ENCODE assay signal across 21 cellular contexts in the genomic region with DNA sequence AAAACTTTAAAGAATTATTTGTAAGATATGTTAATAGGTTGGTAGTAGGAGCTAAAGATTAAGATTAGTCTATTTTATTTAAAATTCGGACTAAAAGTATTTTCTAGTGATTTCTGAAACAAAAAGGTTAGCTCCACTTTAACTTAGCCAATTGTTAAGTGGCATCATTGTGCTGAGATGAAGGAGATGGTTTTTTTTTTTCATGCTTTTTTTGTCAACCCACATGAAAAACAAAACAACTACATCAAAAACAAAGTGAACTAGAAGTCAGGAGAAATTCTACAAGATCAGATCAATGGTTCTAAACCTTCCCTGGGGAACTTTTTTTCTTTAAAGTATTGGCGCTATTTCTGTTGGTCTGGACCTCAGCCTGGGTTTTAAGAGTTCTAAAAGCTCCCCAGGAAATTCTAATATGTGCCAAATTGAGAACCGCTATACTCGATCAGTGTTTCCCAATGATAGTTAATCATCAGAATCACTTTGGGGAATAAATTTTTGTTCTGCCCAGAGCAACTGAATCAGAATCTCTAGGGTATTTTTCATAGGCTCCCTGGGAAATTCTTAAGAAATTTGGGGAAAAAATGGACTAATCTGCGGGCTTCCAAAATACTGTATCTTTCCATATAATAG. TPM values are rescaled to one million over a fixed set of nuclear protein-coding genes. Genes with fewer than 3 reads are reported as not detected.
DNase-seq lines count a peak whose midpoint lies in the region; ATAC-seq and TF ChIP-seq lines count a peak whose summit lies in the region.
"Had no signal": no experiment of that assay in that cellular context is flagged by ENCODE, and none has a peak within 500 bp of the region (broad histone marks: within the 10 kb centered on the region; RNA-seq: fewer than 3 reads in every experiment).

No MANE protein-coding gene starts in this region.

- H3K79me2 ChIP-seq in DND-41 (ENCODE audit: insufficient read depth, low read length), result peaks cover 14% of the 10 kb centered on the region

- H4K20me1 ChIP-seq in BLaER1, result no peaks in the 10 kb centered on the region
- H4K20me1 ChIP-seq in DND-41 (ENCODE audit: insufficient read depth, low read length), result no peaks in the 10 kb centered on the region

- H3K36me3 Mint-ChIP-seq in activated B cell treated with CpG ODN at 0.5 μM for 24 hours (ENCODE audit: low read depth) (peaks cover 3% of the 10 kb centered on the region), nephron progenitor cell (ENCODE audit: low read depth) (peaks cover 6% of the 10 kb centered on the region)

- no peak for ATAC-seq in DND-41 (ENCODE audit: insufficient read depth, low read depth)
- ATAC-seq in activated B cell treated with CpG ODN at 0.5 μM for 24 hours (ENCODE audit: low read depth), result no peak
- no peak for ATAC-seq in GM18909 (IDR thresholded peaks at IDR 0.05; ENCODE audit: poor library complexity, unreplicated experiment)
- ATAC-seq in body of pancreas, result no peak
- ATAC-seq: esophagus mucosa, HCT116 had no signal

- H3K27me3 Mint-ChIP-seq in activated B cell treated with CpG ODN at 0.5 μM for 24 hours, result no peaks in the 10 kb centered on the region
- no peaks in the 10 kb centered on the region for H3K27me3 Mint-ChIP-seq in nephron progenitor cell (ENCODE audit: low read depth, poor library complexity)

- intact Hi-C loops in activated B cell treated with CpG ODN at 0.5 μM for 24 hours (cut with micrococcal nuclease), result loop anchor here (5.0 to 10.0 kb wide), 3 partner anchors 305 to 1603 kb away; a partner anchor contains a TSS
- intact Hi-C loops in body of pancreas (cut with DNase I), result no loop called here

- H3K4me2 ChIP-seq in BLaER1 (peak overlapping the region; percentile 83), DND-41 (ENCODE audit: insufficient read depth, low read length) (no peak overlapping the region)

- POLR2A ChIA-PET in activated B cell treated with CpG ODN at 0.5 μM for 24 hours (lab: Charles Lee), result interaction anchor here (0.7 to 1.1 kb wide), 4 partner anchors 23 to 449 kb away, joined by 3 to 6 read pairs (median 4); a partner anchor contains a TSS

- CTCF ChIA-PET in activated B cell treated with CpG ODN at 0.5 μM for 24 hours (lab: Charles Lee), result interaction anchor here (1.3 kb wide), 1 partner anchor 23 kb away, joined by 3 read pairs; a partner anchor contains a TSS

- no peak overlapping the region for H2AFZ ChIP-seq in DND-41 (ENCODE audit: low read depth, low read length)
- H2AFZ ChIP-seq: hepatocyte had no signal

- peaks cover 34% of the 10 kb centered on the region for H3K4me1 ChIP-seq in BLaER1
- peaks cover 31% of the 10 kb centered on the region for H3K4me1 ChIP-seq in DND-41 (ENCODE audit: insufficient read depth, low read length)
- peaks cover 18% of the 10 kb centered on the region for H3K4me1 ChIP-seq in body of pancreas
- H3K4me1 ChIP-seq: breast epithelium had no signal

- H3K4me1 Mint-ChIP-seq in activated B cell treated with CpG ODN at 0.5 μM for 24 hours, result peaks cover 17% of the 10 kb centered on the region
- H3K4me1 Mint-ChIP-seq in nephron progenitor cell, result peaks cover 50% of the 10 kb centered on the region

- no peak for TF ChIP-seq POLR2A in body of pancreas (IDR thresholded peaks at IDR 0.05)

- WGBS in body of pancreas, 2 donors, result 88% methylated on average over 5 of the region's 5 CpGs

- H3K9me3 ChIP-seq in BLaER1 (no peaks in the 10 kb centered on the region), DND-41 (ENCODE audit: insufficient read depth, low read length, severe bottlenecking) (no peaks in the 10 kb centered on the region), body of pancreas (no peaks in the 10 kb centered on the region)
- H3K9me3 ChIP-seq: breast epithelium, transverse colon had no signal

- H3K4me3 ChIP-seq in BLaER1 (no peak overlapping the region), DND-41 (ENCODE audit: low read depth in 1 of 2, low read length in 2 of 2) (no peak overlapping the region), body of pancreas (no peak overlapping the region)
- H3K4me3 ChIP-seq: breast epithelium, hepatocyte had no signal

- no peaks in the 10 kb centered on the region for H3K27me3 ChIP-seq in BLaER1
- H3K27me3 ChIP-seq in DND-41 (ENCODE audit: insufficient read depth, low read length, poor library complexity), result no peaks in the 10 kb centered on the region
- no peaks in the 10 kb centered on the region for H3K27me3 ChIP-seq in body of pancreas
- H3K27me3 ChIP-seq: breast epithelium, hepatocyte, transverse colon had no signal

- H3K27ac Mint-ChIP-seq in activated B cell treated with CpG ODN at 0.5 μM for 24 hours (peak overlapping the region; percentile 41), nephron progenitor cell (no peak overlapping the region)
- H3K27ac Mint-ChIP-seq: activated naive CD4-positive, alpha-beta T cell treated with anti-CD3 and anti-CD28 coated beads for 36 hours had no signal

- no peaks in the 10 kb centered on the region for H3K9me3 Mint-ChIP-seq in activated B cell treated with CpG ODN at 0.5 μM for 24 hours
- H3K9me3 Mint-ChIP-seq in nephron progenitor cell, result no peaks in the 10 kb centered on the region
- H3K9me3 Mint-ChIP-seq: activated naive CD4-positive, alpha-beta T cell treated with anti-CD3 and anti-CD28 coated beads for 36 hours had no signal

- DNase-seq in DND-41 (no peak), activated B cell treated with CpG ODN at 0.5 μM for 24 hours (no peak), nephron progenitor cell (no peak), SW 1271 (lab: John Stamatoyannopoulos, UW) (no peak), Ammon's horn (ENCODE audit: low spot score) (no peak), body of pancreas (no peak)
- DNase-seq: activated naive CD4-positive, alpha-beta T cell treated with anti-CD3 and anti-CD28 coated beads for 36 hours; AML-193; DMS 273 treated with DMSO at 0.1 percent for 48 hours; MM.1S; NCI-H187; NCI-H524 treated with DMSO at 0.1 percent for 48 hours; stimulated activated CD4-positive, alpha-beta T cell treated with anti-CD3 and anti-CD28 coated beads, Interleukin-4, amount 100 ng/mL, for 4 hours; transverse colon; WERI-Rb-1 had no signal

- H3K36me3 ChIP-seq in BLaER1 (no peaks in the 10 kb centered on the region), DND-41 (ENCODE audit: insufficient read depth, low read length) (no peaks in the 10 kb centered on the region; the same call in 1 of the 2 replicates), body of pancreas (replicated peaks in 1 of 2; ENCODE audit: insufficient read depth in 1 of 2, low read depth in 2 of 2) (no peaks in the 10 kb centered on the region)
- H3K36me3 ChIP-seq: breast epithelium, transverse colon had no signal

- TF ChIP-seq CTCF in DND-41 (IDR thresholded peaks at IDR 0.05; ENCODE audit: borderline replicate concordance, extremely low read depth, low read length, poor library complexity, severe bottlenecking), result no peak
- TF ChIP-seq CTCF in activated B cell treated with CpG ODN at 0.5 μM for 24 hours (IDR thresholded peaks at IDR 0.05), result no peak
- TF ChIP-seq CTCF in nephron progenitor cell (IDR thresholded peaks at IDR 0.05), result no peak
- no peak for TF ChIP-seq CTCF in body of pancreas (IDR thresholded peaks at IDR 0.05)

- H3K4me3 Mint-ChIP-seq in activated B cell treated with CpG ODN at 0.5 μM for 24 hours, result no peak overlapping the region
- peak overlapping the region; percentile 91 for H3K4me3 Mint-ChIP-seq in nephron progenitor cell

- no peak overlapping the region for H3K27ac ChIP-seq in BLaER1
- H3K27ac ChIP-seq in DND-41 (ENCODE audit: low read length), result no peak overlapping the region
- H3K27ac ChIP-seq in body of pancreas, result no peak overlapping the region
- H3K27ac ChIP-seq: breast epithelium, hepatocyte, WERI-Rb-1 had no signal

- H3K9ac ChIP-seq in BLaER1 (no peak overlapping the region), DND-41 (ENCODE audit: low read depth, low read length) (0 out of 2 replicates have a peak overlapping the region, but pooled peaks have one; percentile 100)

RNA-seq across cellular contexts. Expression of a gene that starts 2.3 kb away (rescaled TPM):
- total RNA-seq in activated B cell treated with CpG ODN at 0.5 μM for 24 hours (7.0 and 7.3 TPM in 2 replicates), body of pancreas (1 to 10 TPM; 4.0 to 7.0 TPM)

RNA-seq across cellular contexts. Expression of a gene that starts 22.9 kb away (rescaled TPM):
- total RNA-seq in activated B cell treated with CpG ODN at 0.5 μM for 24 hours (17.2 and 25.7 TPM in 2 replicates), body of pancreas (10 to 100 TPM; 14.3 to 45.8 TPM)
